1 cellular context compared by ENCODE assay signal in the genomic region with DNA sequence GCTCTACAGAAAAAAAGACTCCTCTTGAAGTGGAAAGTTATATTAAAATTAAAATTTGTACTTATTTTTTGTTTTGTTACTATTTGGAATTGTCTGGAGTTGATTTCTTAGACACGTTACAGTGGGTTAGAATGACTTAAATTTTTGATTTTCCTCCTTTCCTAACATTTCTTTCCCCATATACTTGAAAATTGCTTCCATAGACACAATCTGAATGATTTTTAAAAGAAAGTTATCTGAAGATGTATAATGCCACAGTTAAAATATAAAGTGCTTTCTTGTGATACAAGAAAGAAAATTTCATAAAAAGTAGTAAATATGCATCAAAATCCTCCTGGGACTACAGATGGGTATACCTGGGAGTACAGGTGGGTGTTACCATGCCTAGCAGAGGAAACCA.
TF ChIP-seq lines count a peak whose summit lies in the region.

No MANE protein-coding gene starts in this region.

TF ChIP-seq in H1, 55 proteins besides CTCF, POLR2A, EP300 and RAD21:
- no peak for TF ChIP-seq TBP (IDR thresholded peaks at IDR 0.05; ENCODE audit: low read depth, low read length)
- no peak for TF ChIP-seq RBBP5 (IDR thresholded peaks at IDR 0.05; ENCODE audit: borderline replicate concordance, low read depth, low read length)
- TF ChIP-seq HDAC6 (IDR thresholded peaks at IDR 0.05; ENCODE audit: low read depth, low read length), result no peak
- TF ChIP-seq NRF1 (IDR thresholded peaks at IDR 0.05; ENCODE audit: low read depth, low read length), result no peak
- no peak for TF ChIP-seq CHD2 (IDR thresholded peaks at IDR 0.05; ENCODE audit: low read length)
- TF ChIP-seq JUND (IDR thresholded peaks at IDR 0.05; ENCODE audit: low read length), result no peak
- TF ChIP-seq GABPA (IDR thresholded peaks at IDR 0.05; ENCODE audit: borderline replicate concordance, insufficient read depth, low read length), result no peak
- no peak for TF ChIP-seq TAF7 (optimal IDR thresholded peaks at IDR 0.05; ENCODE audit: borderline replicate concordance, low read depth, low read length)
- TF ChIP-seq CEBPB (IDR thresholded peaks at IDR 0.05; ENCODE audit: low read depth, low read length), result no peak
- no peak for TF ChIP-seq NANOG (IDR thresholded peaks at IDR 0.05; ENCODE audit: insufficient read depth, low read depth, low read length, poor library complexity, severe bottlenecking)
- TF ChIP-seq ATF3 (IDR thresholded peaks at IDR 0.05; ENCODE audit: insufficient read depth, low read depth, low read length), result no peak
- TF ChIP-seq BRCA1 (IDR thresholded peaks at IDR 0.05; ENCODE audit: low read depth, low read length), result no peak
- TF ChIP-seq ZNF274 (IDR thresholded peaks at IDR 0.05; ENCODE audit: borderline replicate concordance, extremely low read depth, low read length), result no peak
- no peak for TF ChIP-seq GTF2F1 (IDR thresholded peaks at IDR 0.05; ENCODE audit: borderline replicate concordance, low read depth, low read length)
- TF ChIP-seq CREB1 (IDR thresholded peaks at IDR 0.05), result no peak
